ENCODE assay signal across 22 cellular contexts in the genomic region with DNA sequence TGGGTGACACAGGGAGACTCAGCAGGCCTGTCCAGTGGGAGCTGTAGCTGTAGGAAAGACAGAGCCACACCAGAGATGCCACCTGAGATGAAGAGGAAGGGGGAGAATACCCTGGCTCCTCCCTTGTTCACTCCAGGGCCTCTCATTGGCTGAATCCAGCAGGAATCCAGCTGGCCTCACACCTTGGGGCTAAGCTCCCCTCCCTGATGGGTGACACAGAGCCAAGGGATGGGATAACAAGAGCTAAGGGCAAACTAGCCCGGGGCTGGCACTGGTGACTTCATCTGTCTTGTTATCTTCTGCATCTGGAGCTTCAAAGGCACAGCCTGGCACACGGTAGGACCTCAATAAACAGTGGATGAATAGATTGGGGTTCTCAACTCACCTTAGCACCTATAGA. TPM values are rescaled to one million over a fixed set of nuclear protein-coding genes. Genes with fewer than 3 reads are reported as not detected.
DNase-seq lines count a peak whose midpoint lies in the region; FAIRE-seq and TF ChIP-seq lines count a peak whose summit lies in the region.
"Had no signal": no experiment of that assay in that cellular context is flagged by ENCODE, and none has a peak within 500 bp of the region (broad histone marks: within the 10 kb centered on the region; RNA-seq: fewer than 3 reads in every experiment).

No MANE protein-coding gene starts in this region.

- peaks cover under 1% of the 10 kb centered on the region for H3K4me1 Mint-ChIP-seq in osteocyte (ENCODE audit: unreplicated experiment)
- no peaks in the 10 kb centered on the region for H3K4me1 Mint-ChIP-seq in glutamatergic neuron (ENCODE audit: low read depth, unreplicated experiment)
- H3K4me1 Mint-ChIP-seq: CD4-positive, CD25-positive, alpha-beta regulatory T cell; CD8-positive, alpha-beta memory T cell; GM23338 had no signal

- no peak for TF ChIP-seq CTCF in osteocyte (IDR thresholded peaks at IDR 0.05)
- TF ChIP-seq CTCF in glutamatergic neuron (IDR thresholded peaks at IDR 0.05; ENCODE audit: partially characterized antibody, unreplicated experiment), result no peak
- no peak for TF ChIP-seq CTCF in WERI-Rb-1 (IDR thresholded peaks at IDR 0.05; ENCODE audit: low read depth, low read length)

- H3K36me3 ChIP-seq in H7 (replicated peaks; ENCODE audit: control insufficient read depth, insufficient read depth, low read length) (no peaks in the 10 kb centered on the region), WERI-Rb-1 (no peaks in the 10 kb centered on the region)
- H3K36me3 ChIP-seq: BE2C had no signal

- H3K4me3 ChIP-seq in H7 (ENCODE audit: insufficient read depth, low read depth, low read length) (no peak overlapping the region), WERI-Rb-1 (ENCODE audit: low read depth, low read length) (no peak overlapping the region)
- H3K4me3 ChIP-seq: GM23338 had no signal

- H3K9me3 Mint-ChIP-seq in osteocyte (ENCODE audit: unreplicated experiment) (no peaks in the 10 kb centered on the region), glutamatergic neuron (ENCODE audit: unreplicated experiment) (peaks cover 3% of the 10 kb centered on the region)
- H3K9me3 Mint-ChIP-seq: GM23338 had no signal

- H3K27me3 Mint-ChIP-seq in osteocyte (ENCODE audit: unreplicated experiment), result peaks cover 38% of the 10 kb centered on the region
- no peaks in the 10 kb centered on the region for H3K27me3 Mint-ChIP-seq in glutamatergic neuron (ENCODE audit: unreplicated experiment)

- H3K36me3 Mint-ChIP-seq in osteocyte (ENCODE audit: unreplicated experiment) (no peaks in the 10 kb centered on the region), glutamatergic neuron (ENCODE audit: unreplicated experiment) (peaks cover 5% of the 10 kb centered on the region)
- H3K36me3 Mint-ChIP-seq: CD4-positive, CD25-positive, alpha-beta regulatory T cell; CD8-positive, alpha-beta memory T cell had no signal

- H3K27me3 ChIP-seq in H7 (ENCODE audit: control insufficient read depth, insufficient read depth, low read length) (no peaks in the 10 kb centered on the region), WERI-Rb-1 (ENCODE audit: insufficient read depth, low read depth, severe bottlenecking) (no peaks in the 10 kb centered on the region)
- H3K27me3 ChIP-seq: BE2C had no signal

- H3K27ac ChIP-seq in WERI-Rb-1, result no peak overlapping the region

- peak; percentile 10 for DNase-seq in H7
- DNase-seq in M059J (ENCODE audit: low read depth), result peak; percentile 53
- peak; percentile 31 for DNase-seq in ecto neural progenitor cell (ENCODE audit: low spot score)
- DNase-seq in osteocyte (ENCODE audit: extremely low spot score, unreplicated experiment), result peak; percentile 71
- DNase-seq in dermis blood vessel endothelial cell, result no peak
- DNase-seq in GM19239 (ENCODE audit: insufficient read length, low spot score), result no peak
- DNase-seq in glutamatergic neuron, result no peak
- no peak for DNase-seq in WERI-Rb-1
- DNase-seq: ACHN; BE2C; C1 segment of cervical spinal cord; CD4-positive, CD25-positive, alpha-beta regulatory T cell; CD8-positive, alpha-beta memory T cell; COR-L47 had no signal

- H3K27ac Mint-ChIP-seq in osteocyte (ENCODE audit: unreplicated experiment) (no peak overlapping the region), glutamatergic neuron (ENCODE audit: unreplicated experiment) (no peak overlapping the region)
- H3K27ac Mint-ChIP-seq: GM23338, IgD-negative memory B cell had no signal

- no peak for FAIRE-seq in GM19239 (lab: Jason Lieb, UNC)
- FAIRE-seq: A204.1, D721Med, G401.6, GM12891, H54, HepG2 had no signal

- H3K9me3 ChIP-seq in WERI-Rb-1 (ENCODE audit: severe bottlenecking), result no peaks in the 10 kb centered on the region

- H3K4me3 Mint-ChIP-seq in osteocyte (ENCODE audit: unreplicated experiment) (no peak overlapping the region), glutamatergic neuron (ENCODE audit: unreplicated experiment) (no peak overlapping the region)
- H3K4me3 Mint-ChIP-seq: CD4-positive, CD25-positive, alpha-beta regulatory T cell; CD8-positive, alpha-beta memory T cell; GM23338 had no signal

RNA-seq across cellular contexts. Expression of gene GATA2, which starts 13.7 kb away (rescaled TPM):
- total RNA-seq in H7 (2014; rRNA removed; shearing (Covaris generic)), result 3.9 and 5.4 TPM in 2 replicates
- total RNA-seq in M059J (2014; rRNA removed; shearing (Covaris generic)), result 22.7 and 36.3 TPM in 2 replicates
- total RNA-seq in osteocyte, result 0.67 and 0.91 TPM in 2 replicates
- 12.9 and 25.0 TPM in 2 replicates for total RNA-seq in dermis blood vessel endothelial cell
- total RNA-seq in glutamatergic neuron (ENCODE audit: unreplicated experiment), result 3.6 TPM
- total RNA-seq: CD8-positive, alpha-beta memory T cell had no signal

RNA-seq across cellular contexts. Expression of gene DNAJB8, which starts 40.0 kb away (rescaled TPM):
- not detected in 2 replicates for total RNA-seq in H7 (2014; rRNA removed; shearing (Covaris generic))
- total RNA-seq in M059J (2014; rRNA removed; shearing (Covaris generic)), result not detected in 2 replicates
- not detected in 2 replicates for total RNA-seq in osteocyte
- not detected in 2 replicates for total RNA-seq in dermis blood vessel endothelial cell
- not detected for total RNA-seq in glutamatergic neuron (ENCODE audit: unreplicated experiment)
- total RNA-seq: CD4-positive, CD25-positive, alpha-beta regulatory T cell; CD8-positive, alpha-beta memory T cell; GM23338; HepG2 had no signal

Comparison
In these comparisons a context has a peak if more than half of its experiments do, and no peak if none do; other contexts are left out.
1. DNase-seq: peak in H7 (single experiment), M059J (single experiment), ecto neural progenitor cell (single experiment) and osteocyte (single experiment); none in dermis blood vessel endothelial cell (single experiment), GM19239 (single experiment), glutamatergic neuron (single experiment) and WERI-Rb-1 (single experiment).